In genomic region chr14:99736600-99737371, GRCh38 we compare ENCODE assay signal across 14 cellular contexts. TPM values are rescaled to one million over a fixed set of nuclear protein-coding genes. Genes with fewer than 3 reads are reported as not detected.
DNase-seq lines count a peak whose midpoint lies in the region; ATAC-seq, FAIRE-seq and TF ChIP-seq lines count a peak whose summit lies in the region.
"Had no signal": no experiment of that assay in that cellular context is flagged by ENCODE, and none has a peak within 500 bp of the region (broad histone marks: within the 10 kb centered on the region; RNA-seq: fewer than 3 reads in every experiment).

No MANE protein-coding gene starts in this region.

- H3K27me3 Mint-ChIP-seq in HFFc6 (ENCODE audit: insufficient read depth) (peaks cover 6% of the 10 kb centered on the region), brain (peaks cover 13% of the 10 kb centered on the region)

- H3K9me3 ChIP-seq in kidney (ENCODE audit: control insufficient read depth in 1 of 2, low read length in 2 of 2) (no peaks in the 10 kb centered on the region), small intestine (ENCODE audit: control insufficient read depth, low read depth) (no peaks in the 10 kb centered on the region)

- H3K4me3 Mint-ChIP-seq in HFFc6 (peak overlapping the region; percentile 59; the same call in 1 of the 2 replicates), brain (peak overlapping the region in 1 of 5 experiments; percentile 51)
- H3K4me3 Mint-ChIP-seq: activated CD8-positive, alpha-beta T cell treated with anti-CD3 and anti-CD28 coated beads, Interleukin-2, amount 10 ng/mL, durations not matched to agents 7 days and 5 days; CD4-positive, alpha-beta memory T cell; T-cell had no signal

- FAIRE-seq in kidney (lab: Jason Lieb, UNC) (no peak), small intestine (lab: Jason Lieb, UNC) (no peak)
- FAIRE-seq: endometrium had no signal

- no peaks in the 10 kb centered on the region for H3K36me3 Mint-ChIP-seq in HFFc6 (ENCODE audit: low read depth)
- H3K36me3 Mint-ChIP-seq in brain = no peaks in the 10 kb centered on the region
- H3K36me3 Mint-ChIP-seq: CD4-positive, alpha-beta memory T cell; T-cell had no signal

- H3K27ac Mint-ChIP-seq in HFFc6 = no peak overlapping the region; the same call in 1 of the 2 replicates
- peak overlapping the region in 4 of 5 experiments; percentile 21 to 90 (median 52) for H3K27ac Mint-ChIP-seq in brain
- H3K27ac Mint-ChIP-seq: activated CD8-positive, alpha-beta T cell treated with anti-CD3 and anti-CD28 coated beads, Interleukin-2, amount 10 ng/mL, durations not matched to agents 7 days and 5 days; CD4-positive, alpha-beta memory T cell; T-cell had no signal

- H3K27me3 ChIP-seq in small intestine (ENCODE audit: control insufficient read depth in 2 of 2, insufficient read depth in 2 of 2, low read length in 2 of 2) = no peaks in the 10 kb centered on the region

- DNase-seq in HFFc6 (no peak), kidney (peak; percentile 78), small intestine (peak; percentile 4), COLO829 (ENCODE audit: low spot score) (no peak), inferior parietal cortex (ENCODE audit: extremely low spot score) (no peak)
- no peak for DNase-seq in activated naive CD4-positive, alpha-beta T cell treated with anti-CD3 and anti-CD28 coated beads, Interleukin-2, amount 50 U/mL, for 16 hours
- DNase-seq: activated CD8-positive, alpha-beta T cell treated with anti-CD3 and anti-CD28 coated beads, Interleukin-2, amount 10 ng/mL, durations not matched to agents 7 days and 5 days; CD4-positive, alpha-beta memory T cell; NCI-H82; occipital lobe; T-cell had no signal

- no peak for ATAC-seq in HG03025 (IDR thresholded peaks at IDR 0.05; ENCODE audit: low FRiP score, unreplicated experiment)
- ATAC-seq: activated CD8-positive, alpha-beta T cell treated with anti-CD3 and anti-CD28 coated beads, Interleukin-2, amount 10 ng/mL, durations not matched to agents 7 days and 5 days had no signal

- 20 to 31% (median 20%) methylated on average over 10 of the region's 10 CpGs for WGBS in small intestine, 3 donors

- intact Hi-C loops in kidney (cut with DNase I) = no loop called here

- H3K9me3 Mint-ChIP-seq in HFFc6 (no peaks in the 10 kb centered on the region), brain (peaks cover 0 to 4% (median 0%) of the 10 kb centered on the region in 5 experiments)
- H3K9me3 Mint-ChIP-seq: CD4-positive, alpha-beta memory T cell; T-cell had no signal

- H3K4me3 ChIP-seq in kidney (ENCODE audit: low read length in 2 of 2) (peak overlapping the region; percentile 49 to 59), small intestine (ENCODE audit: low read depth in 1 of 2, low read length in 2 of 2) (no peak overlapping the region)

- TF ChIP-seq CTCF in HFFc6 (IDR thresholded peaks at IDR 0.05) (no peak), brain (conservative IDR thresholded peaks at IDR 0.05) (no peak), kidney (IDR thresholded peaks at IDR 0.05; ENCODE audit: borderline replicate concordance, extremely low read depth, insufficient read depth) (no peak)

- peak overlapping the region in 1 of 2 donors; percentile 51 for H3K9ac ChIP-seq in kidney (ENCODE audit: low read length in 2 of 2)

- peaks cover 9% of the 10 kb centered on the region for H3K4me1 Mint-ChIP-seq in HFFc6 (ENCODE audit: low read depth)
- H3K4me1 Mint-ChIP-seq in brain = peaks cover 20% of the 10 kb centered on the region
- H3K4me1 Mint-ChIP-seq: CD4-positive, alpha-beta memory T cell had no signal

- H3K27ac ChIP-seq in kidney (ENCODE audit: low read depth in 2 of 2, low read length in 2 of 2) (no peak overlapping the region), small intestine (ENCODE audit: low read depth in 1 of 2, low read length in 1 of 2) (peak overlapping the region in 1 of 2 donors; percentile 57)

- peaks cover 5 to 28% of the 10 kb centered on the region in 2 donors for H3K4me1 ChIP-seq in kidney (ENCODE audit: control insufficient read depth in 1 of 2, insufficient read depth in 1 of 2, low read depth in 1 of 2, low read length in 2 of 2)
- H3K4me1 ChIP-seq in small intestine (ENCODE audit: control insufficient read depth in 2 of 2, insufficient read depth in 1 of 2, low read depth in 1 of 2, low read length in 1 of 2) = no peaks in the 10 kb centered on the region

- H3K36me3 ChIP-seq in kidney (ENCODE audit: control insufficient read depth in 1 of 2, insufficient read depth in 2 of 2, low read length in 2 of 2) (no peaks in the 10 kb centered on the region), small intestine (ENCODE audit: control insufficient read depth in 2 of 2, insufficient read depth in 2 of 2, low read length in 2 of 2) (no peaks in the 10 kb centered on the region)

RNA-seq across cellular contexts. Expression of gene CYP46A1, which starts 52.7 kb away (rescaled TPM):
- total RNA-seq in HFFc6 (2021; fragmentation: NEBNext Ultra II Directional; extraction: Animal tissue kit (Norgen Biotek cat#: 25700)) = under 1 TPM; 0.28 to 0.62 (median 0.49) TPM
- polyA plus RNA-seq in brain (ENCODE audit: insufficient read depth, low read depth, low replicate concordance) = 31.8 TPM
- 0.82 TPM for total RNA-seq in kidney
- 2.5 TPM for polyA plus RNA-seq in kidney (ENCODE audit: insufficient read depth, low read depth, low replicate concordance)
- polyA plus RNA-seq in small intestine = under 1 TPM in 1 of 3 donors, not detected in 2; 0.64 TPM
- total RNA-seq: activated CD8-positive, alpha-beta T cell treated with anti-CD3 and anti-CD28 coated beads, Interleukin-2, amount 10 ng/mL, durations not matched to agents 7 days and 5 days had no signal
- polyA plus RNA-seq: CD4-positive, alpha-beta memory T cell had no signal

RNA-seq across cellular contexts. Expression of gene EML1, which starts 56.4 kb away (rescaled TPM):
- total RNA-seq in HFFc6 (2021; fragmentation: NEBNext Ultra II Directional; extraction: Animal tissue kit (Norgen Biotek cat#: 25700)) = 10 to 100 TPM; 13.2 to 27.6 (median 22.2) TPM
- polyA plus RNA-seq in brain (ENCODE audit: insufficient read depth, low read depth, low replicate concordance) (13.4 TPM), kidney (ENCODE audit: insufficient read depth, low read depth, low replicate concordance) (7.9 TPM), small intestine (1 to 10 TPM in 2 of 3 donors, under 1 TPM in 1; 0.22 to 5.9 (median 5.7) TPM)
- total RNA-seq in kidney = 35.9 TPM
- total RNA-seq: activated CD8-positive, alpha-beta T cell treated with anti-CD3 and anti-CD28 coated beads, Interleukin-2, amount 10 ng/mL, durations not matched to agents 7 days and 5 days had no signal
- polyA plus RNA-seq: CD4-positive, alpha-beta memory T cell had no signal

Comparison
In these comparisons a context has a peak if more than half of its experiments do, and no peak if none do; other contexts are left out.
1. DNase-seq: peak in kidney (single experiment) and small intestine (single experiment); none in HFFc6 (single experiment), COLO829 (single experiment), inferior parietal cortex (single experiment) and activated naive CD4-positive, alpha-beta T cell treated with anti-CD3 and anti-CD28 coated beads, Interleukin-2, amount 50 U/mL, for 16 hours (single experiment).
2. H3K4me3 ChIP-seq: peak in kidney (2 of 2); none in small intestine (0 of 2).